1 cellular context compared by ENCODE assay signal in genomic region chr10:50621981-50622496, GRCh38.
TF ChIP-seq lines count a peak whose summit lies in the region.

No MANE protein-coding gene starts in this region.

TF ChIP-seq in K562, 482 proteins besides CTCF, POLR2A, EP300 and RAD21 (continued from another document and continues in another):
- TF ChIP-seq GATAD2A (IDR thresholded peaks at IDR 0.05) = peak; percentile 90
- peak; percentile 73 for TF ChIP-seq SOX6 (IDR thresholded peaks at IDR 0.05)
- no peak for TF ChIP-seq FOXM1 (IDR thresholded peaks at IDR 0.05; ENCODE audit: low read depth)
- no peak for TF ChIP-seq FOXM1 (CRISPR knock-in tag; IDR thresholded peaks at IDR 0.05; ENCODE audit: low read depth)
- TF ChIP-seq FOXO4 (CRISPR knock-in tag; IDR thresholded peaks at IDR 0.05) = 0 out of 2 replicates have a peak, but pooled peaks have one; percentile 67
- 0 out of 2 replicates have a peak, but pooled peaks have one; percentile 52 for TF ChIP-seq ZNF511 (CRISPR knock-in tag; IDR thresholded peaks at IDR 0.05)
- peak; percentile 84 for TF ChIP-seq NFE2 (IDR thresholded peaks at IDR 0.05; ENCODE audit: low read depth)
- no peak for TF ChIP-seq SAFB2 (IDR thresholded peaks at IDR 0.05; ENCODE audit: borderline replicate concordance, low read depth, low read length, severe bottlenecking)
- TF ChIP-seq ELK3 (CRISPR knock-in tag; IDR thresholded peaks at IDR 0.05) = no peak
- TF ChIP-seq CBFA2T2 (conservative IDR thresholded peaks at IDR 0.05) = 0 out of 2 replicates have a peak, but pooled peaks have one; percentile 6
- TF ChIP-seq FUS (optimal IDR thresholded peaks at IDR 0.05; ENCODE audit: low read depth, low read length) = no peak
- TF ChIP-seq E2F6 (IDR thresholded peaks at IDR 0.05; ENCODE audit: borderline replicate concordance in 1 of 2, extremely low read depth in 1 of 2, insufficient read depth in 1 of 2, insufficient read length in 1 of 2, low read depth in 1 of 2, low read length in 1 of 2, poor library complexity in 1 of 2, severe bottlenecking in 1 of 2) = peak; percentile 63
- TF ChIP-seq PREB (CRISPR knock-in tag; IDR thresholded peaks at IDR 0.05) = no peak
- no peak for TF ChIP-seq ARID2 (IDR thresholded peaks at IDR 0.05)
- TF ChIP-seq FOXK2 (conservative IDR thresholded peaks at IDR 0.05 in 1 of 2, IDR thresholded peaks at IDR 0.05 in 1 of 2; ENCODE audit: low read depth in 2 of 2) = peak; percentile 71 to 78; a peak in 3 of 4 replicates
- peak; percentile 69 for TF ChIP-seq DEAF1 (CRISPR knock-in tag; IDR thresholded peaks at IDR 0.05)
- TF ChIP-seq MXI1 (IDR thresholded peaks at IDR 0.05; ENCODE audit: low read depth, low read length) = no peak
- TF ChIP-seq NCOA2 (IDR thresholded peaks at IDR 0.05; ENCODE audit: partially characterized antibody in 2 of 2) = no peak
- TF ChIP-seq MAFG (tag; conservative IDR thresholded peaks at IDR 0.05) = peak; percentile 46
- peak; percentile 59 for TF ChIP-seq PKNOX1 (IDR thresholded peaks at IDR 0.05)
- no peak for TF ChIP-seq ELF1 (tag; IDR thresholded peaks at IDR 0.05)
- TF ChIP-seq CCNT2 (IDR thresholded peaks at IDR 0.05; ENCODE audit: borderline replicate concordance, extremely low read depth, insufficient read length, low read depth, low read length) = no peak
- no peak for TF ChIP-seq HNRNPK (IDR thresholded peaks at IDR 0.05; ENCODE audit: low read depth, low read length, poor library complexity, severe bottlenecking)
- TF ChIP-seq ZNF384 (IDR thresholded peaks at IDR 0.05; ENCODE audit: low read depth, low read length) = no peak
- TF ChIP-seq ZNF316 (IDR thresholded peaks at IDR 0.05) = peak; percentile 76
- peak; percentile 58 for TF ChIP-seq SAP30 (IDR thresholded peaks at IDR 0.05; ENCODE audit: borderline replicate concordance, insufficient read depth, low read depth, low read length, poor library complexity, severe bottlenecking)
- peak; percentile 51; the same call in 1 of the 2 replicates for TF ChIP-seq NCOA1 (IDR thresholded peaks at IDR 0.05; ENCODE audit: low read depth)
- TF ChIP-seq RUNX1 (IDR thresholded peaks at IDR 0.05; ENCODE audit: low read depth) = no peak
- no peak for TF ChIP-seq SRSF3 (IDR thresholded peaks at IDR 0.05; ENCODE audit: insufficient read depth, low read length)
- TF ChIP-seq ATF4 (CRISPR knock-in tag; IDR thresholded peaks at IDR 0.05) = peak; percentile 16; the same call in 1 of the 2 replicates
- no peak for TF ChIP-seq HNRNPUL1 (IDR thresholded peaks at IDR 0.05; ENCODE audit: low read length)
- 0 out of 2 replicates have a peak, but pooled peaks have one; percentile 14 for TF ChIP-seq ZNF57 (CRISPR knock-in tag; IDR thresholded peaks at IDR 0.05)
- TF ChIP-seq CEBPG (CRISPR knock-in tag; IDR thresholded peaks at IDR 0.05) = no peak
- TF ChIP-seq CEBPG (tag; conservative IDR thresholded peaks at IDR 0.05 in 1 of 2, IDR thresholded peaks at IDR 0.05 in 1 of 2) = no peak
- TF ChIP-seq RBM25 (IDR thresholded peaks at IDR 0.05; ENCODE audit: low read depth, low read length, severe bottlenecking) = no peak
- TF ChIP-seq GMEB1 (CRISPR knock-in tag; IDR thresholded peaks at IDR 0.05) = 0 out of 2 replicates have a peak, but pooled peaks have one; percentile 12
- peak in 1 of 2 experiments; percentile 94; a peak in 2 of 4 replicates for TF ChIP-seq RCOR1 (IDR thresholded peaks at IDR 0.05; ENCODE audit: borderline replicate concordance in 1 of 2, low read depth in 2 of 2, low read length in 2 of 2)
- TF ChIP-seq COPS2 (conservative IDR thresholded peaks at IDR 0.05) = no peak
- peak; percentile 33 for TF ChIP-seq BRD9 (IDR thresholded peaks at IDR 0.05; ENCODE audit: low read depth, partially characterized antibody)
- no peak for TF ChIP-seq HNRNPH1 (optimal IDR thresholded peaks at IDR 0.05; ENCODE audit: low read depth, low read length)
- TF ChIP-seq ZBTB5 (IDR thresholded peaks at IDR 0.05) = no peak
- peak; percentile 62; the same call in 1 of the 2 replicates for TF ChIP-seq ATF7 (IDR thresholded peaks at IDR 0.05)
- TF ChIP-seq MTF1 (CRISPR knock-in tag; IDR thresholded peaks at IDR 0.05; ENCODE audit: borderline replicate concordance) = no peak
- TF ChIP-seq ZNF347 (CRISPR knock-in tag; IDR thresholded peaks at IDR 0.05; ENCODE audit: low read depth) = no peak
- TF ChIP-seq TFAP4 (CRISPR knock-in tag; IDR thresholded peaks at IDR 0.05; ENCODE audit: borderline replicate concordance) = peak; percentile 84
- TF ChIP-seq KLF6 (CRISPR knock-in tag; IDR thresholded peaks at IDR 0.05; ENCODE audit: borderline replicate concordance) = no peak
- 0 out of 2 replicates have a peak, but pooled peaks have one; percentile 28 for TF ChIP-seq EHMT2 (IDR thresholded peaks at IDR 0.05)
- TF ChIP-seq ARID3A (IDR thresholded peaks at IDR 0.05; ENCODE audit: borderline replicate concordance, low read depth, low read length) = 0 out of 2 replicates have a peak, but pooled peaks have one; percentile 10
- no peak for TF ChIP-seq ZC3H8 (IDR thresholded peaks at IDR 0.05)
- peak; percentile 36; the same call in 1 of the 2 replicates for TF ChIP-seq SMC3 (conservative IDR thresholded peaks at IDR 0.05; ENCODE audit: insufficient read depth, low read depth, low read length)
- no peak for TF ChIP-seq CREB3 (tag; conservative IDR thresholded peaks at IDR 0.05; ENCODE audit: low read depth)
